ENCODE assay signal across 16 cellular contexts in the genomic region with DNA sequence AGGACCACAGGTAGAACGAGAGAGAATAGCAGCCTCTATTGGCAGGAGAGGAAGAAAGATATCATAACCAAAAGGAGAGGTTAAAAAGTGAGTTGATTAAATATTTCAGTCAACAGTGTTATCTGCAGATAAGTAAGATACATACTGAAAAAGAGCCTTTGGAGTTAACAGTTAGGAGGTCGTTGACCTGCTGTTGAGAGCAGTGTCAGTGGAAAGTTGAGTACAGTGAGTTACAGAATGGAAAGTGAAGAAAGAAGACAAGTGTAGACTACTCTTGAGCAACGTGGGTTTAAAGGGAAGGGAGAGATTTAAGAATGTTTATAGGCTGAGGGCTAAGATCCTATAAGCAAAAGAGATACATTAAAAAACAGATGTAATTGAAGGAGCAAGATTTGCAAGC. TPM values are rescaled to one million over a fixed set of nuclear protein-coding genes. Genes with fewer than 3 reads are reported as not detected.
"Had no signal": no experiment of that assay in that cellular context is flagged by ENCODE, and none has a peak within 500 bp of the region (broad histone marks: within the 10 kb centered on the region; RNA-seq: fewer than 3 reads in every experiment).

No MANE protein-coding gene starts in this region.

- H3K27ac Mint-ChIP-seq: type B pancreatic cell had no signal

- H3K27me3 Mint-ChIP-seq: type B pancreatic cell had no signal

- H3K4me1 ChIP-seq: ascending aorta, gastroesophageal sphincter, right atrium auricular region had no signal

- H3K4me3 ChIP-seq: ascending aorta, gastroesophageal sphincter, right atrium auricular region, skin epidermis had no signal

- H3K27ac ChIP-seq: ascending aorta, gastroesophageal sphincter, right atrium auricular region, skin epidermis had no signal

- H3K9me3 Mint-ChIP-seq: activated T-cell treated with anti-CD3 and anti-CD28 coated beads, Interleukin-2, amount 50 U/mL, for 4 hours; type B pancreatic cell had no signal

- H3K27me3 ChIP-seq: ascending aorta, gastroesophageal sphincter, right atrium auricular region had no signal

- H3K4me3 Mint-ChIP-seq: activated T-cell treated with anti-CD3 and anti-CD28 coated beads, Interleukin-2, amount 50 U/mL, for 4 hours; type B pancreatic cell had no signal

- ATAC-seq: activated T-cell treated with anti-CD3 and anti-CD28 coated beads, Interleukin-2, amount 50 U/mL, for 4 hours; gastroesophageal sphincter; left colon; stimulated activated naive CD8-positive, alpha-beta T cell treated with anti-CD3 and anti-CD28 coated beads, Interleukin-15, Interleukin-2, amounts not matched to agents 100 U/mL and 50 U/mL, for 24 hours had no signal

- H3K9me3 ChIP-seq: ascending aorta, gastroesophageal sphincter, right atrium auricular region had no signal

- DNase-seq: activated CD4-positive, alpha-beta T cell treated with anti-CD3 and anti-CD28 coated beads, Interleukin-2, amount 50 U/mL, for 4 hours; activated CD4-positive, CD25-positive, alpha-beta regulatory T cell treated with anti-CD3 and anti-CD28 coated beads, Interleukin-2, amount 50 U/mL, for 72 hours; activated naive CD4-positive, alpha-beta T cell; activated T-cell treated with anti-CD3 and anti-CD28 coated beads, Interleukin-2, amount 50 U/mL, for 4 hours; left colon; stimulated activated CD4-positive, alpha-beta T cell treated with anti-CD3 and anti-CD28 coated beads, Interleukin-15, amount 100 ng/mL, for 24 hours; stimulated activated CD4-positive, alpha-beta T cell treated with anti-CD3 and anti-CD28 coated beads, Interleukin-4, amount 100 ng/mL, for 1 hour; stimulated activated naive CD8-positive, alpha-beta T cell treated with anti-CD3 and anti-CD28 coated beads, Interleukin-15, Interleukin-2, amounts not matched to agents 100 U/mL and 50 U/mL, for 24 hours had no signal

RNA-seq across cellular contexts. Expression of a gene that starts 30.2 kb away (rescaled TPM):
- total RNA-seq: ascending aorta, gastroesophageal sphincter, posterior vena cava, temporal lobe had no signal

RNA-seq across cellular contexts. Expression of a gene that starts 49.5 kb away (rescaled TPM):
- total RNA-seq: activated T-cell treated with anti-CD3 and anti-CD28 coated beads, Interleukin-2, amount 50 U/mL, for 4 hours; ascending aorta; bronchial epithelial cell; gastroesophageal sphincter; posterior vena cava had no signal
